Comparison of ENCODE assay signal across 15 cellular contexts in the genomic region with DNA sequence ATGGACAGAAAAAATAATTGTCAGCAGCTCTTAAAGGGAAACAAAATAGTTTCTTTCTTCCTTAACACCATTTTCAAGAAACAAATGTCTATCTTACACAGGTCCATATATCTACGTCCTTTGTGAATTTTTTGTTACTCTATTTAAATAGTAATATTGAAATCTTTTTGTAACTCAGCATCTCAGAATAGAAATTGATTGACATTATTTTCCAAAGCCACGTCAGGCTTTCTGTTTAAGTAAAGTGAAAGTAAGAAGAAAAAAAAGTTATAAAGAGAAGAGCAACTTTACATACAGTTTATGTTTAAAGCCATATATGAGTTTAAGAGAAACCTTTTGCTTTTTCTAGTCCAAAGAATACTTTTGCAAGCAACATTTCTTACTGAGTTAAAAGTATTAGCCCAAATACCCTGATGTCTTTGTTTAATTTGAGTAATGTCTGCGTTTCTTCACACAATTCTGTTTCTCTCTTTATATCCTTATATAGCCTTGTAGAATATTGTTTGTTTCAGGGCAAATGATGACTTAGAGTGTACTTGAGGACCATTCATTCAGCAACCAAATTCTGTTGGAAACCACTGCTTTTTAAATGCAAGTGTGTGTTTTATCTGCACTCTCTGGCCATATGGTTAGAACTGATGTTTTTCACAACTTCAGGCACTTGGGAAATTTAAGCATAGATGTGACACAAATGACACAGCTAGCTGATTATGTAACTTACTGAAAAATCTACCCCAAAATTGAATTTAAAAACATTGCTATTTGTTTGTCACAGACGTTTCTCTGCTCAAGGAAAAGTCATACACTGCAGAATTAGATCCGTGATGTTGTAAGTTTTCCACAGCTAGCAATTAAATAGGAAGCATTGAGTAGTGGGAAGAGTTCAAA.
DNase-seq lines count a peak whose midpoint lies in the region; ATAC-seq and TF ChIP-seq lines count a peak whose summit lies in the region.
"Had no signal": no experiment of that assay in that cellular context is flagged by ENCODE, and none has a peak within 500 bp of the region (broad histone marks: within the 10 kb centered on the region; RNA-seq: fewer than 3 reads in every experiment).

No MANE protein-coding gene starts in this region.

- no peak for TF ChIP-seq CTCF in osteocyte (IDR thresholded peaks at IDR 0.05)
- TF ChIP-seq CTCF in lower lobe of right lung (IDR thresholded peaks at IDR 0.05), result no peak

- no peaks in the 10 kb centered on the region for H3K9me3 ChIP-seq in lower lobe of right lung
- H3K9me3 ChIP-seq: MG63, SJCRH30 had no signal

- intact Hi-C loops in activated CD4-positive, alpha-beta T cell treated with anti-CD3 and anti-CD28 coated beads for 36 hours (cut with DNase I, micrococcal nuclease), result no loop called here
- intact Hi-C loops in activated T-helper 2 cell treated with anti-CD3 and anti-CD28 coated beads, Interferon-gamma antibody, Interleukin-2, Interleukin-4, amounts not matched to agents 10 μg/mL and 5 μg/mL and 100 μg/mL, durations not matched to agents 14 hours and 24 hours and 36 hours (cut with micrococcal nuclease), result loop anchor here (1.0 to 2.0 kb wide), 2 partner anchors 74 to 648 kb away; no protein-coding TSS in a partner anchor
- intact Hi-C loops in lower lobe of right lung (cut with DNase I), result no loop called here

- ATAC-seq in activated CD4-positive, alpha-beta T cell treated with anti-CD3 and anti-CD28 coated beads for 36 hours, result peak; percentile 81
- peak; percentile 54 for ATAC-seq in HG02885 (IDR thresholded peaks at IDR 0.05; ENCODE audit: poor library complexity, unreplicated experiment)
- ATAC-seq in lower lobe of right lung, result no peak

- no peaks in the 10 kb centered on the region for H3K27me3 Mint-ChIP-seq in activated CD4-positive, alpha-beta T cell treated with anti-CD3 and anti-CD28 coated beads for 36 hours
- H3K27me3 Mint-ChIP-seq in activated T-helper 2 cell treated with anti-CD3 and anti-CD28 coated beads, Interferon-gamma antibody, Interleukin-2, Interleukin-4, amounts not matched to agents 10 μg/mL and 5 μg/mL and 100 μg/mL, durations not matched to agents 14 hours and 24 hours and 36 hours (ENCODE audit: low read depth), result no peaks in the 10 kb centered on the region
- H3K27me3 Mint-ChIP-seq in osteocyte (ENCODE audit: unreplicated experiment), result no peaks in the 10 kb centered on the region
- H3K27me3 Mint-ChIP-seq: activated naive CD8-positive, alpha-beta T cell treated with anti-CD3 and anti-CD28 coated beads, Interleukin-2, amount 10 ng/mL, durations not matched to agents 7 days and 5 days; progenitor cell of endocrine pancreas had no signal

- CTCF ChIA-PET in activated CD4-positive, alpha-beta T cell treated with anti-CD3 and anti-CD28 coated beads for 36 hours (lab: Charles Lee), result no interaction called here

- peaks cover 8% of the 10 kb centered on the region for H3K36me3 Mint-ChIP-seq in activated CD4-positive, alpha-beta T cell treated with anti-CD3 and anti-CD28 coated beads for 36 hours (ENCODE audit: low read depth)
- H3K36me3 Mint-ChIP-seq in activated T-helper 2 cell treated with anti-CD3 and anti-CD28 coated beads, Interferon-gamma antibody, Interleukin-2, Interleukin-4, amounts not matched to agents 10 μg/mL and 5 μg/mL and 100 μg/mL, durations not matched to agents 14 hours and 24 hours and 36 hours (ENCODE audit: low read depth), result peaks cover 13% of the 10 kb centered on the region
- H3K36me3 Mint-ChIP-seq in osteocyte (ENCODE audit: unreplicated experiment), result peaks cover 2% of the 10 kb centered on the region

- H3K27ac ChIP-seq in lower lobe of right lung, result no peak overlapping the region
- H3K27ac ChIP-seq: left ventricle myocardium inferior, SJCRH30 had no signal

- peak overlapping the region; percentile 70 for H3K27ac Mint-ChIP-seq in activated CD4-positive, alpha-beta T cell treated with anti-CD3 and anti-CD28 coated beads for 36 hours
- H3K27ac Mint-ChIP-seq in activated T-helper 2 cell treated with anti-CD3 and anti-CD28 coated beads, Interferon-gamma antibody, Interleukin-2, Interleukin-4, amounts not matched to agents 10 μg/mL and 5 μg/mL and 100 μg/mL, durations not matched to agents 14 hours and 24 hours and 36 hours, result peak overlapping the region; percentile 60
- H3K27ac Mint-ChIP-seq in osteocyte (ENCODE audit: unreplicated experiment), result peak overlapping the region; percentile 56
- H3K27ac Mint-ChIP-seq: activated naive CD8-positive, alpha-beta T cell treated with anti-CD3 and anti-CD28 coated beads, Interleukin-2, amount 10 ng/mL, durations not matched to agents 7 days and 5 days; progenitor cell of endocrine pancreas had no signal

- H3K4me3 Mint-ChIP-seq in activated CD4-positive, alpha-beta T cell treated with anti-CD3 and anti-CD28 coated beads for 36 hours, result no peak overlapping the region
- H3K4me3 Mint-ChIP-seq in activated T-helper 2 cell treated with anti-CD3 and anti-CD28 coated beads, Interferon-gamma antibody, Interleukin-2, Interleukin-4, amounts not matched to agents 10 μg/mL and 5 μg/mL and 100 μg/mL, durations not matched to agents 14 hours and 24 hours and 36 hours (ENCODE audit: low read depth), result no peak overlapping the region
- peak overlapping the region; percentile 32 for H3K4me3 Mint-ChIP-seq in osteocyte (ENCODE audit: unreplicated experiment)
- H3K4me3 Mint-ChIP-seq: activated naive CD8-positive, alpha-beta T cell treated with anti-CD3 and anti-CD28 coated beads, Interleukin-2, amount 10 ng/mL, durations not matched to agents 7 days and 5 days had no signal

- no peak overlapping the region for H3K4me3 ChIP-seq in lower lobe of right lung
- H3K4me3 ChIP-seq: left ventricle myocardium inferior, MG63, SJCRH30 had no signal

- H3K4me1 Mint-ChIP-seq in activated CD4-positive, alpha-beta T cell treated with anti-CD3 and anti-CD28 coated beads for 36 hours, result peaks cover 30% of the 10 kb centered on the region
- peaks cover 28% of the 10 kb centered on the region for H3K4me1 Mint-ChIP-seq in activated T-helper 2 cell treated with anti-CD3 and anti-CD28 coated beads, Interferon-gamma antibody, Interleukin-2, Interleukin-4, amounts not matched to agents 10 μg/mL and 5 μg/mL and 100 μg/mL, durations not matched to agents 14 hours and 24 hours and 36 hours (ENCODE audit: low read depth)
- peaks cover 48% of the 10 kb centered on the region for H3K4me1 Mint-ChIP-seq in osteocyte (ENCODE audit: unreplicated experiment)

- no peak for DNase-seq in activated CD4-positive, alpha-beta T cell treated with anti-CD3 and anti-CD28 coated beads for 36 hours
- DNase-seq in activated CD4-positive, alpha-beta T cell treated with anti-CD3 and anti-CD28 coated beads, Interleukin-2, amount 50 U/mL, for 48 hours, result no peak
- DNase-seq in activated T-helper 2 cell treated with anti-CD3 and anti-CD28 coated beads, Interferon-gamma antibody, Interleukin-2, Interleukin-4, amounts not matched to agents 10 μg/mL and 5 μg/mL and 100 μg/mL, durations not matched to agents 14 hours and 24 hours and 36 hours (ENCODE audit: low spot score), result no peak
- DNase-seq in osteocyte (ENCODE audit: extremely low spot score, unreplicated experiment), result no peak
- DNase-seq in DMS153 (lab: John Stamatoyannopoulos, UW), result no peak
- no peak for DNase-seq in lower lobe of right lung
- DNase-seq in Kasumi-1 (lab: John Stamatoyannopoulos, UW), result no peak
- DNase-seq: activated naive CD8-positive, alpha-beta T cell treated with anti-CD3 and anti-CD28 coated beads, Interleukin-2, amount 10 ng/mL, durations not matched to agents 7 days and 5 days; left ventricle myocardium inferior; MG63; NCI-H510A treated with DMSO at 0.1 percent for 48 hours; SJCRH30; stimulated activated CD4-positive, alpha-beta T cell treated with anti-CD3 and anti-CD28 coated beads, Interleukin-2, amount 100 ng/mL, for 24 hours had no signal

- H3K4me1 ChIP-seq in lower lobe of right lung, result peaks cover 12% of the 10 kb centered on the region
- H3K4me1 ChIP-seq: SJCRH30 had no signal

- POLR2A ChIA-PET in activated CD4-positive, alpha-beta T cell treated with anti-CD3 and anti-CD28 coated beads for 36 hours (lab: Charles Lee), result interaction anchor here (0.6 kb wide), 1 partner anchor 86 kb away, joined by 3 read pairs; no protein-coding TSS in a partner anchor

- peaks cover 3% of the 10 kb centered on the region for H3K9me3 Mint-ChIP-seq in activated CD4-positive, alpha-beta T cell treated with anti-CD3 and anti-CD28 coated beads for 36 hours (ENCODE audit: low read depth)
- H3K9me3 Mint-ChIP-seq in activated T-helper 2 cell treated with anti-CD3 and anti-CD28 coated beads, Interferon-gamma antibody, Interleukin-2, Interleukin-4, amounts not matched to agents 10 μg/mL and 5 μg/mL and 100 μg/mL, durations not matched to agents 14 hours and 24 hours and 36 hours, result peaks cover 6% of the 10 kb centered on the region
- no peaks in the 10 kb centered on the region for H3K9me3 Mint-ChIP-seq in osteocyte (ENCODE audit: unreplicated experiment)

- H3K27me3 ChIP-seq in lower lobe of right lung (ENCODE audit: low read depth), result no peaks in the 10 kb centered on the region
- H3K27me3 ChIP-seq: MG63, SJCRH30 had no signal

- H3K36me3 ChIP-seq in lower lobe of right lung, result no peaks in the 10 kb centered on the region
- H3K36me3 ChIP-seq: left ventricle myocardium inferior, MG63, SJCRH30 had no signal

Comparison
In these comparisons a context has a peak if more than half of its experiments do, and no peak if none do; other contexts are left out.
1. ATAC-seq: peak in activated CD4-positive, alpha-beta T cell treated with anti-CD3 and anti-CD28 coated beads for 36 hours (single experiment) and HG02885 (single experiment); none in lower lobe of right lung (0 of 2).
2. Peak in every context shown above with its lines, with median percentiles within 50 percentile points of each other: H3K27ac Mint-ChIP-seq.